ENCODE assay signal across 8 cellular contexts in the genomic region with DNA sequence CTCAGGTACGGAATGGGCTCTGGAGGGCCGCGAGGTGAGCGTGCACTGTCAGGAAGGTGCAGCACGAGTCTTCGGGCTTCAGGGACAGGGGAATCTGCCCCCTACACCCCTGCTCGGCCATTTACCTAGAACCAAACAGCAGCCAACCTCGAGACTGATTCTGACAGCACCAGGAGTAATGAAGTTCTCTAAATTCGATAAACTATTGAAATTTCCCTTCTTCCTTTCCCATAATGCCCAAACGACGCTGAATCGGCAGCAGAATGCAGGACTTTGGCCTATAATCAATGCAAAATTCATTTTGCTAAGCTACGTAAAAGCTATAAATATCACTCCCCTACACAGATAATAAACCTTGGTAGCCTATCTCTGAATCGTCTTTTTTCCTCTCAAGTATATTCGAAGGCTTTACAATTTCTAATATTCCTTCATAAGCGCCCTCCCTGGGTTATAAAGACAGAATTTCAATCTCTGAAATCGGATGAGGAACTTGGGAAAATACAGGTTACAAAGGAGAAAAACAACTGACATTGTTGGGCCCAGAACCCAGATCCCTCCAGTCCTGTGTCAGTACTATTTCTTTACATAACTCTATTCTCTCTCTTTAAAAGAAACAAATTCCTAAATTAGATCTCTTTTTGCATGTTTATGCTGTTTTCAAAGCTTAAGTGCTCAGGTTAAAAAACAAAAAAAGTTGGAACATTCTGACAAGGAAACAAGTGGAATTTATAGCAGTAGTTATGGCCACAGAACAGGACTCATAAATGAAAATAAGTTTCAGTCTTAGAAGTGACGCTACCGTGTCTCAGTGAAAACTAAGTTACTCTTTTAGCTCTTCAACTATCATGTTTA.
DNase-seq lines count a peak whose midpoint lies in the region; ATAC-seq, FAIRE-seq and TF ChIP-seq lines count a peak whose summit lies in the region.

No MANE protein-coding gene starts in this region.

- no peak for DNase-seq in BE2C
- DNase-seq in Panc1 (ENCODE audit: low read depth, low spot score) = peak; percentile 20
- DNase-seq in esophagus muscularis mucosa (ENCODE audit: extremely low spot score) = no peak
- DNase-seq in neuronal stem cell (ENCODE audit: low spot score) = no peak
- no peak for DNase-seq in NCI-H446 (lab: John Stamatoyannopoulos, UW)
- DNase-seq in GM19239 (ENCODE audit: insufficient read length, low spot score) = no peak

- peak overlapping the region; percentile 74 for H3K4me3 ChIP-seq in BE2C (ENCODE audit: low read depth, low read length)
- peak overlapping the region; percentile 71 to 92 for H3K4me3 ChIP-seq in Panc1 (ENCODE audit: low read depth in 2 of 2, low read length in 2 of 2)
- peak overlapping the region; percentile 88 to 95 (median 92) for H3K4me3 ChIP-seq in esophagus muscularis mucosa
- H3K4me3 ChIP-seq in neuronal stem cell (ENCODE audit: low read length in 2 of 2) = peak overlapping the region; percentile 77 to 83

- H3K4me1 ChIP-seq in BE2C (no peaks in the 10 kb centered on the region; the same call in none of the 2 replicates), Panc1 (ENCODE audit: control insufficient read depth, insufficient read depth, low read length) (peaks cover 15% of the 10 kb centered on the region), esophagus muscularis mucosa (peaks cover 23 to 64% (median 45%) of the 10 kb centered on the region in 4 donors), neuronal stem cell (ENCODE audit: control insufficient read depth in 2 of 2, insufficient read depth in 1 of 2, low read depth in 1 of 2, low read length in 2 of 2) (peaks cover 1 to 6% of the 10 kb centered on the region in 2 donors)

- H3K14ac ChIP-seq in neuronal stem cell (ENCODE audit: low read length) = no peak overlapping the region

- peak overlapping the region; percentile 83 for H3K27ac ChIP-seq in Panc1 (ENCODE audit: low read length)
- H3K27ac ChIP-seq in esophagus muscularis mucosa (replicated peaks in 1 of 4) = peak overlapping the region; percentile 97
- H3K27ac ChIP-seq in neuronal stem cell (replicated peaks; ENCODE audit: low read length) = no peak overlapping the region

- H3K9ac ChIP-seq in neuronal stem cell (ENCODE audit: low read depth, low read length, poor library complexity) = peak overlapping the region; percentile 88

- no TSS peak for BruUV-seq in Panc1 (replicated peaks; lab: Mats Ljungman, UMichigan)

- no peaks in the 10 kb centered on the region for H3K9me3 ChIP-seq in BE2C
- no peaks in the 10 kb centered on the region for H3K9me3 ChIP-seq in Panc1 (ENCODE audit: control insufficient read depth, insufficient read depth, low read depth, low read length)
- no peaks in the 10 kb centered on the region for H3K9me3 ChIP-seq in esophagus muscularis mucosa
- H3K9me3 ChIP-seq in neuronal stem cell (replicated peaks in 1 of 2; ENCODE audit: control insufficient read depth in 2 of 2, insufficient read depth in 1 of 2, low read depth in 1 of 2, low read length in 2 of 2) = no peaks in the 10 kb centered on the region

- H2AK5ac ChIP-seq in neuronal stem cell (ENCODE audit: low read depth, low read length) = no peak overlapping the region

- no peak overlapping the region for H4K8ac ChIP-seq in neuronal stem cell (ENCODE audit: low read depth, low read length)

- peak overlapping the region; percentile 89 for H2AFZ ChIP-seq in neuronal stem cell (ENCODE audit: low read length)

- H2BK120ac ChIP-seq in neuronal stem cell (ENCODE audit: low read depth, low read length) = no peak overlapping the region

- H3K27me3 ChIP-seq in BE2C (no peaks in the 10 kb centered on the region), Panc1 (ENCODE audit: control insufficient read depth, insufficient read depth, low read length) (no peaks in the 10 kb centered on the region), esophagus muscularis mucosa (no peaks in the 10 kb centered on the region), neuronal stem cell (ENCODE audit: control insufficient read depth in 3 of 3, insufficient read depth in 3 of 3, low read depth in 1 of 3, low read length in 3 of 3) (no peaks in the 10 kb centered on the region)

- ATAC-seq in GM21737 (IDR thresholded peaks at IDR 0.05; ENCODE audit: unreplicated experiment) (peak; percentile 25), Panc1 (peak; percentile 69), GM21526 (IDR thresholded peaks at IDR 0.05; ENCODE audit: low FRiP score, unreplicated experiment) (no peak)

- no peak overlapping the region for H3K4ac ChIP-seq in neuronal stem cell (ENCODE audit: low read length)

- 14% methylated on average over 14 of the region's 19 CpGs for WGBS in esophagus muscularis mucosa
- no CpG with 5 or more reads among the region's 19 CpGs for WGBS in neuronal stem cell (ENCODE audit: extremely low coverage in 2 of 2, insufficient read length in 2 of 2, insufficient replicate concordance in 1 of 2), 2 donors

- peak overlapping the region; percentile 90 for H2BK12ac ChIP-seq in neuronal stem cell (ENCODE audit: low read length)

- TF ChIP-seq EP300 in esophagus muscularis mucosa (IDR thresholded peaks at IDR 0.05) = no peak

- peaks cover 3% of the 10 kb centered on the region for H3K79me1 ChIP-seq in neuronal stem cell (ENCODE audit: low read depth, low read length)

- CTCF ChIA-PET in Panc1 (lab: Charles Lee) = no interaction called here

- intact Hi-C loops in Panc1 (cut with micrococcal nuclease; ENCODE audit: unreplicated experiment) = loop anchor here (5.0 kb wide), 1 partner anchor 377 kb away; no protein-coding TSS in a partner anchor
- intact Hi-C loops in esophagus muscularis mucosa (cut with DNase I) = loop anchor here (5.0 to 10.0 kb wide), 4 partner anchors 47 to 455 kb away; a partner anchor contains a TSS

- H3K23ac ChIP-seq in neuronal stem cell (ENCODE audit: low read depth, low read length, poor library complexity) = peak overlapping the region; percentile 95

- no peak for TF ChIP-seq CTCF in BE2C (IDR thresholded peaks at IDR 0.05; ENCODE audit: low read depth, low read length)
- TF ChIP-seq CTCF in Panc1 (IDR thresholded peaks at IDR 0.05) = no peak
- no peak for TF ChIP-seq CTCF in esophagus muscularis mucosa (IDR thresholded peaks at IDR 0.05)

- no peak overlapping the region for H2BK15ac ChIP-seq in neuronal stem cell (ENCODE audit: low read length)

- TF ChIP-seq POLR2A in esophagus muscularis mucosa (IDR thresholded peaks at IDR 0.05; ENCODE audit: low read depth) = peak; percentile 40

- H3K36me3 ChIP-seq in BE2C = no peaks in the 10 kb centered on the region
- H3K36me3 ChIP-seq in Panc1 (ENCODE audit: control insufficient read depth, insufficient read depth, low read length) = no peaks in the 10 kb centered on the region
- H3K36me3 ChIP-seq in esophagus muscularis mucosa = no peaks in the 10 kb centered on the region
- peaks cover 0 to 3% of the 10 kb centered on the region in 2 donors for H3K36me3 ChIP-seq in neuronal stem cell (replicated peaks in 1 of 2; ENCODE audit: control insufficient read depth in 2 of 2, insufficient read depth in 2 of 2, low read length in 2 of 2)

- peak overlapping the region; percentile 65 for H3K4me2 ChIP-seq in neuronal stem cell (ENCODE audit: insufficient read depth, low read length, poor library complexity, severe bottlenecking)

- no peak for FAIRE-seq in GM19239 (lab: Jason Lieb, UNC)

- no peak overlapping the region for H2BK5ac ChIP-seq in neuronal stem cell (ENCODE audit: low read length)

- H4K91ac ChIP-seq in neuronal stem cell (ENCODE audit: low read depth, low read length, poor library complexity) = no peak overlapping the region

- in situ Hi-C loops in Panc1 (cut with HindIII; ENCODE audit: low pct_unique_long_range_greater_than_20kb, low sequenced_read_pairs) = no loop called here

- POLR2A ChIA-PET in Panc1 (lab: Charles Lee) = interaction anchor here (0.6 kb wide), 2 partner anchors 398 to 740 kb away, joined by 3 to 10 read pairs; no protein-coding TSS in a partner anchor

- H3K18ac ChIP-seq in neuronal stem cell (ENCODE audit: low read length) = peak overlapping the region; percentile 95
